ENCODE assay signal across 26 cellular contexts in genomic region chr7:14144109-14144508, GRCh38.
"Had no signal": no experiment of that assay in that cellular context is flagged by ENCODE, and none has a peak within 500 bp of the region (broad histone marks: within the 10 kb centered on the region; RNA-seq: fewer than 3 reads in every experiment).

No MANE protein-coding gene starts in this region.

- H3K9me3 ChIP-seq: left lung, lower lobe of right lung, ovary, right atrium auricular region, right lobe of liver, tibial nerve, uterus had no signal

- H3K4me1 Mint-ChIP-seq: immature natural killer cell; natural killer cell; nephron progenitor cell; stimulated activated memory B cell treated with anti-CD40 and anti-IgM and Interleukin-4, amounts not matched to agents 10 μg/mL and 1 μg/mL and 100 μg/mL, for 72 hours; stimulated activated naive CD8-positive, alpha-beta T cell treated with anti-CD3 and anti-CD28 coated beads, Interleukin-15, amount 100 ng/mL, for 72 hours had no signal

- H3K4me3 ChIP-seq: left lung, lower lobe of right lung, ovary, right atrium auricular region, right lobe of liver, smooth muscle cell, tibial nerve, uterus had no signal

- H3K4me1 ChIP-seq: left lung, lower lobe of right lung, right atrium auricular region, right lobe of liver, tibial nerve, uterus had no signal

- H3K36me3 Mint-ChIP-seq: immature natural killer cell; natural killer cell; stimulated activated memory B cell treated with anti-CD40 and anti-IgM and Interleukin-4, amounts not matched to agents 10 μg/mL and 1 μg/mL and 100 μg/mL, for 72 hours; type B pancreatic cell had no signal

- H3K36me3 ChIP-seq: left lung, lower lobe of right lung, ovary, right atrium auricular region, right lobe of liver, tibial nerve, uterus had no signal

- H3K27ac ChIP-seq: left lung, lower lobe of right lung, ovary, right atrium auricular region, right lobe of liver, tibial nerve, uterus had no signal

- H3K27me3 Mint-ChIP-seq: progenitor cell of endocrine pancreas; stimulated activated memory B cell treated with anti-CD40 and anti-IgM and Interleukin-4, amounts not matched to agents 10 μg/mL and 1 μg/mL and 100 μg/mL, for 72 hours; stimulated activated naive CD8-positive, alpha-beta T cell treated with anti-CD3 and anti-CD28 coated beads, Interleukin-15, amount 100 ng/mL, for 72 hours; type B pancreatic cell had no signal

- H3K4me3 Mint-ChIP-seq: immature natural killer cell; natural killer cell; nephron progenitor cell; stimulated activated memory B cell treated with anti-CD40 and anti-IgM and Interleukin-4, amounts not matched to agents 10 μg/mL and 1 μg/mL and 100 μg/mL, for 72 hours; stimulated activated naive CD8-positive, alpha-beta T cell treated with anti-CD3 and anti-CD28 coated beads, Interleukin-15, amount 100 ng/mL, for 72 hours; type B pancreatic cell had no signal

- H3K4me2 ChIP-seq: smooth muscle cell had no signal

- ATAC-seq: left colon; left lung; lower lobe of right lung; natural killer cell; right lobe of liver; stimulated activated memory B cell treated with anti-CD40 and anti-IgM and Interleukin-4, amounts not matched to agents 10 μg/mL and 1 μg/mL and 100 μg/mL, for 72 hours; stimulated activated naive CD8-positive, alpha-beta T cell treated with anti-CD3 and anti-CD28 coated beads, Interleukin-15, amount 100 ng/mL, for 72 hours had no signal

- H3K27ac Mint-ChIP-seq: immature natural killer cell; natural killer cell; nephron progenitor cell; progenitor cell of endocrine pancreas; stimulated activated memory B cell treated with anti-CD40 and anti-IgM and Interleukin-4, amounts not matched to agents 10 μg/mL and 1 μg/mL and 100 μg/mL, for 72 hours; stimulated activated naive CD8-positive, alpha-beta T cell treated with anti-CD3 and anti-CD28 coated beads, Interleukin-15, amount 100 ng/mL, for 72 hours; type B pancreatic cell had no signal

- FAIRE-seq: islet of Langerhans, kidney had no signal

- H3K27me3 ChIP-seq: left lung, ovary, right atrium auricular region, right lobe of liver, tibial nerve, uterus had no signal

- DNase-seq: immature natural killer cell; kidney; left colon; left lung; lower lobe of right lung; mammary epithelial cell; mesenchymal stem cell; natural killer cell; nephron progenitor cell; ovary; right lobe of liver; stimulated activated CD4-positive, alpha-beta T cell treated with anti-CD3 and anti-CD28 coated beads, Interleukin-1b, Interleukin-23, amount 100 ng/mL, for 48 hours; stimulated activated CD4-positive, alpha-beta T cell treated with anti-CD3 and anti-CD28 coated beads, Interleukin-2, amount 100 ng/mL, for 48 hours; stimulated activated CD4-positive, alpha-beta T cell treated with anti-CD3 and anti-CD28 coated beads, Interleukin-4, amount 100 ng/mL, for 4 hours; stimulated activated CD8-positive, alpha-beta memory T cell treated with anti-CD3 and anti-CD28 coated beads, Interleukin-4, amount 100 ng/mL, for 48 hours; stimulated activated naive CD4-positive, alpha-beta T cell treated with Interleukin-2 at 50 U/mL for 16 hours; stimulated activated naive CD8-positive, alpha-beta T cell treated with anti-CD3 and anti-CD28 coated beads, Interleukin-15, amount 100 ng/mL, for 72 hours; substantia nigra; uterus had no signal

- H3K9me3 Mint-ChIP-seq: nephron progenitor cell; stimulated activated naive CD8-positive, alpha-beta T cell treated with anti-CD3 and anti-CD28 coated beads, Interleukin-15, amount 100 ng/mL, for 72 hours; type B pancreatic cell had no signal
